In genomic region chr9:87792831-87793288, GRCh38 we compare ENCODE assay signal across 9 cellular contexts.
DNase-seq lines count a peak whose midpoint lies in the region; ATAC-seq and TF ChIP-seq lines count a peak whose summit lies in the region.
"Had no signal": no experiment of that assay in that cellular context is flagged by ENCODE, and none has a peak within 500 bp of the region (broad histone marks: within the 10 kb centered on the region; RNA-seq: fewer than 3 reads in every experiment).

No MANE protein-coding gene starts in this region.

- no peaks in the 10 kb centered on the region for H3K4me1 ChIP-seq in GM23338 (ENCODE audit: insufficient read depth)

- H3K4me3 ChIP-seq in GM06990 (replicated peaks; ENCODE audit: low read depth, low read length): no peak overlapping the region
- H3K4me3 ChIP-seq in GM23338: no peak overlapping the region

- no peaks in the 10 kb centered on the region for H3K9me3 Mint-ChIP-seq in GM23338

- H2AFZ ChIP-seq in GM23338: peak overlapping the region; percentile 59; the same call in 1 of the 2 replicates

- no peaks in the 10 kb centered on the region for H3K27me3 Mint-ChIP-seq in GM23338 (ENCODE audit: insufficient read depth, low read depth, poor library complexity)

- TF ChIP-seq CTCF in GM06990 (IDR thresholded peaks at IDR 0.05; ENCODE audit: insufficient read depth, low read length, poor library complexity, severe bottlenecking) (peak; percentile 19), GM23338 (conservative IDR thresholded peaks at IDR 0.05; ENCODE audit: low read depth in 2 of 2) (0 out of 4 replicates have a peak, but pooled peaks have one; percentile 3 to 26)

- H3K4me2 ChIP-seq in GM23338: no peak overlapping the region

- no peaks in the 10 kb centered on the region for H4K20me1 ChIP-seq in GM23338 (replicated peaks; ENCODE audit: insufficient read depth)

- no peaks in the 10 kb centered on the region for H3K36me3 ChIP-seq in GM06990 (ENCODE audit: control insufficient read depth, insufficient read depth, low read length)
- H3K36me3 ChIP-seq in GM23338 (ENCODE audit: insufficient read depth): no peaks in the 10 kb centered on the region
- H3K36me3 ChIP-seq: neutrophil had no signal

- DNase-seq in GM06990 (ENCODE audit: extremely low read depth, insufficient read length) (peak; percentile 37), GM23338 (ENCODE audit: low spot score) (peak; percentile 42), M059J (ENCODE audit: low read depth) (peak; percentile 93), cardiac septum (ENCODE audit: low spot score) (peak; percentile 85), NCI-H1417 (lab: John Stamatoyannopoulos, UW) (no peak), COLO668 (lab: John Stamatoyannopoulos, UW; ENCODE audit: unreplicated experiment) (no peak)
- peak; percentile 66 for DNase-seq in activated CD8-positive, alpha-beta memory T cell treated with anti-CD3 and anti-CD28 coated beads, Interleukin-2, amount 50 U/mL, for 48 hours
- DNase-seq in stimulated activated CD4-positive, alpha-beta T cell treated with anti-CD3 and anti-CD28 coated beads, Interleukin-1b, Interleukin-23, amount 100 ng/mL, for 48 hours: peak; percentile 72

- no peaks in the 10 kb centered on the region for H3K36me3 Mint-ChIP-seq in GM23338 (ENCODE audit: low read depth)

- no peak overlapping the region for H3K27ac Mint-ChIP-seq in GM23338

- H3K79me2 ChIP-seq in GM23338 (replicated peaks; ENCODE audit: insufficient read depth): no peaks in the 10 kb centered on the region

- intact Hi-C loops in cardiac septum (cut with DNase I): loop anchor here (5.0 kb wide), 1 partner anchor 41 kb away; no protein-coding TSS in a partner anchor

- no peak overlapping the region for H3K4me3 Mint-ChIP-seq in GM23338

- H3K9me2 ChIP-seq in GM23338 (ENCODE audit: insufficient read depth): no peaks in the 10 kb centered on the region

- H3K4me1 Mint-ChIP-seq in GM23338: peaks cover 1% of the 10 kb centered on the region; the same call in 2 of the 3 replicates

- no peaks in the 10 kb centered on the region for H3F3A ChIP-seq in GM23338 (replicated peaks; ENCODE audit: low read depth)

- H3K27me3 ChIP-seq in GM06990 (replicated peaks; ENCODE audit: control insufficient read depth, insufficient read depth, low read length) (no peaks in the 10 kb centered on the region), GM23338 (ENCODE audit: insufficient read depth) (no peaks in the 10 kb centered on the region)
- H3K27me3 ChIP-seq: neutrophil had no signal

- no peak overlapping the region for H3K27ac ChIP-seq in GM23338 (ENCODE audit: low read depth)
- H3K27ac ChIP-seq: neutrophil had no signal

- peak; percentile 69 for ATAC-seq in GM23338

TF ChIP-seq in GM23338, 12 proteins besides CTCF, POLR2A, EP300 and RAD21 (continues in another document):
- TF ChIP-seq STAT1 (IDR thresholded peaks at IDR 0.05; ENCODE audit: unreplicated experiment) (no peak), JUNB (IDR thresholded peaks at IDR 0.05; ENCODE audit: unreplicated experiment) (no peak), POLR2AphosphoS5 (IDR thresholded peaks at IDR 0.05; ENCODE audit: low read depth) (no peak), ETS1 (IDR thresholded peaks at IDR 0.05) (no peak), ZNF114 (CRISPR knock-in tag; IDR thresholded peaks at IDR 0.05) (no peak), REST (IDR thresholded peaks at IDR 0.05; ENCODE audit: unreplicated experiment) (no peak), EZH2phosphoT487 (IDR thresholded peaks at IDR 0.05; ENCODE audit: unreplicated experiment) (no peak), CREB1 (CRISPR knock-in tag; IDR thresholded peaks at IDR 0.05; ENCODE audit: low read depth) (no peak)
- TF ChIP-seq, protein P1, sequence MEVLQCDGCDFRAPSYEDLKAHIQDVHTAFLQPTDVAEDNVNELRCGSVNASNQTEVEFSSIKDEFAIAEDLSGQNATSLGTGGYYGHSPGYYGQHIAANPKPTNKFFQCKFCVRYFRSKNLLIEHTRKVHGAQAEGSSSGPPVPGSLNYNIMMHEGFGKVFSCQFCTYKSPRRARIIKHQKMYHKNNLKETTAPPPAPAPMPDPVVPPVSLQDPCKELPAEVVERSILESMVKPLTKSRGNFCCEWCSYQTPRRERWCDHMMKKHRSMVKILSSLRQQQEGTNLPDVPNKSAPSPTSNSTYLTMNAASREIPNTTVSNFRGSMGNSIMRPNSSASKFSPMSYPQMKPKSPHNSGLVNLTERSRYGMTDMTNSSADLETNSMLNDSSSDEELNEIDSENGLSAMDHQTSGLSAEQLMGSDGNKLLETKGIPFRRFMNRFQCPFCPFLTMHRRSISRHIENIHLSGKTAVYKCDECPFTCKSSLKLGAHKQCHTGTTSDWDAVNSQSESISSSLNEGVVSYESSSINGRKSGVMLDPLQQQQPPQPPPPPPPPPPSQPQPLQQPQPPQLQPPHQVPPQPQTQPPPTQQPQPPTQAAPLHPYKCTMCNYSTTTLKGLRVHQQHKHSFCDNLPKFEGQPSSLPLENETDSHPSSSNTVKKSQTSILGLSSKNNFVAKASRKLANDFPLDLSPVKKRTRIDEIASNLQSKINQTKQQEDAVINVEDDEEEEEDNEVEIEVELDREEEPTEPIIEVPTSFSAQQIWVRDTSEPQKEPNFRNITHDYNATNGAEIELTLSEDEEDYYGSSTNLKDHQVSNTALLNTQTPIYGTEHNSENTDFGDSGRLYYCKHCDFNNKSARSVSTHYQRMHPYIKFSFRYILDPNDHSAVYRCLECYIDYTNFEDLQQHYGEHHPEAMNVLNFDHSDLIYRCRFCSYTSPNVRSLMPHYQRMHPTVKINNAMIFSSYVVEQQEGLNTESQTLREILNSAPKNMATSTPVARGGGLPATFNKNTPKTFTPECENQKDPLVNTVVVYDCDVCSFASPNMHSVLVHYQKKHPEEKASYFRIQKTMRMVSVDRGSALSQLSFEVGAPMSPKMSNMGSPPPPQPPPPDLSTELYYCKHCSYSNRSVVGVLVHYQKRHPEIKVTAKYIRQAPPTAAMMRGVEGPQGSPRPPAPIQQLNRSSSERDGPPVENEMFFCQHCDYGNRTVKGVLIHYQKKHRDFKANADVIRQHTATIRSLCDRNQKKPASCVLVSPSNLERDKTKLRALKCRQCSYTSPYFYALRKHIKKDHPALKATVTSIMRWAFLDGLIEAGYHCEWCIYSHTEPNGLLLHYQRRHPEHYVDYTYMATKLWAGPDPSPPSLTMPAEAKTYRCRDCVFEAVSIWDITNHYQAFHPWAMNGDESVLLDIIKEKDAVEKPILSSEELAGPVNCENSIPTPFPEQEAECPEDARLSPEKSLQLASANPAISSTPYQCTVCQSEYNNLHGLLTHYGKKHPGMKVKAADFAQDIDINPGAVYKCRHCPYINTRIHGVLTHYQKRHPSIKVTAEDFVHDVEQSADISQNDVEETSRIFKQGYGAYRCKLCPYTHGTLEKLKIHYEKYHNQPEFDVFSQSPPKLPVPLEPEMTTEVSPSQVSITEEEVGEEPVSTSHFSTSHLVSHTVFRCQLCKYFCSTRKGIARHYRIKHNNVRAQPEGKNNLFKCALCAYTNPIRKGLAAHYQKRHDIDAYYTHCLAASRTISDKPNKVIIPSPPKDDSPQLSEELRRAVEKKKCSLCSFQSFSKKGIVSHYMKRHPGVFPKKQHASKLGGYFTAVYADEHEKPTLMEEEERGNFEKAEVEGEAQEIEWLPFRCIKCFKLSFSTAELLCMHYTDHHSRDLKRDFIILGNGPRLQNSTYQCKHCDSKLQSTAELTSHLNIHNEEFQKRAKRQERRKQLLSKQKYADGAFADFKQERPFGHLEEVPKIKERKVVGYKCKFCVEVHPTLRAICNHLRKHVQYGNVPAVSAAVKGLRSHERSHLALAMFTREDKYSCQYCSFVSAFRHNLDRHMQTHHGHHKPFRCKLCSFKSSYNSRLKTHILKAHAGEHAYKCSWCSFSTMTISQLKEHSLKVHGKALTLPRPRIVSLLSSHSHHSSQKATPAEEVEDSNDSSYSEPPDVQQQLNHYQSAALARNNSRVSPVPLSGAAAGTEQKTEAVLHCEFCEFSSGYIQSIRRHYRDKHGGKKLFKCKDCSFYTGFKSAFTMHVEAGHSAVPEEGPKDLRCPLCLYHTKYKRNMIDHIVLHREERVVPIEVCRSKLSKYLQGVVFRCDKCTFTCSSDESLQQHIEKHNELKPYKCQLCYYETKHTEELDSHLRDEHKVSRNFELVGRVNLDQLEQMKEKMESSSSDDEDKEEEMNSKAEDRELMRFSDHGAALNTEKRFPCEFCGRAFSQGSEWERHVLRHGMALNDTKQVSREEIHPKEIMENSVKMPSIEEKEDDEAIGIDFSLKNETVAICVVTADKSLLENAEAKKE (CRISPR knock-in tag; IDR thresholded peaks at IDR 0.05): no peak

Comparison
In these comparisons a context has a peak if more than half of its experiments do, and no peak if none do; other contexts are left out.
1. DNase-seq: peak in GM06990 (single experiment), GM23338 (single experiment), M059J (single experiment), activated CD8-positive, alpha-beta memory T cell treated with anti-CD3 and anti-CD28 coated beads, Interleukin-2, amount 50 U/mL, for 48 hours (single experiment), cardiac septum (single experiment) and stimulated activated CD4-positive, alpha-beta T cell treated with anti-CD3 and anti-CD28 coated beads, Interleukin-1b, Interleukin-23, amount 100 ng/mL, for 48 hours (single experiment); none in NCI-H1417 (0 of 3) and COLO668 (single experiment).